ENCODE assay signal across 1 cellular context in the genomic region with DNA sequence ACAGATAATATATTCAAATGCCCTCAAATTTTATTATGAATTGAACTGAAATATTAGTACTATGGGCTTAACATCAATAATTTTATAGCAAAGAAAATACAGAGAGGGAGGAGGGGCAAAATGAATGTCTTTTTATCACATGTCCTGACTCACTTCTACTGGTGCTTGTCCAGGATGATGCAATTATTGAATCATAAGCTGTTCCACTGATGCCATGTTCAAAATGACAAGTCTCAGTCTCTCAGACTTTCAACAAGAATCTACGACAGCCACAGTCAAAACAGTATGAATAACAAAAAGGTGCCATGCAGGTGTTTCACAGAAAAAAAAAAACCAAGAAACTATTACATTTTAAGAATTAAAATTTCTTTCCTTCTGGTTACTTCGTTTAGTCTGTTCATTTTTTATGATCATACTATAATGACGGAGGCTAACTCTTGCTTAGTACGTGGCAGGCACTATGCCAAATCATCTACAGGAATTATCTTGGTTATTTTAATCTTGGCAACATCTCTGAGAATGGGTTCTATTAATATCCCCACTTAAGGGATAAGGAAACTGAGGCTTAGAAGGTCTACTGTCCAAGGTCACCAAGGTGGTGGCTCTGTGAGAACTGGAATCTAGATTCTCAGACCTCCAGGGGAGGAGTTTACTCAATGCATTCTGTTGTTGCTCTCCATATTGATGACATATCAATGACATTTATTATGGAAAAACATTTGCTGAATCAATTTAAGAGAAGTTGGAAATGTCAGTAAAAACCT.
TF ChIP-seq lines count a peak whose summit lies in the region.

No MANE protein-coding gene starts in this region.

TF ChIP-seq in SK-N-SH, 30 proteins besides CTCF, POLR2A, EP300 and RAD21 (continued from another document):
- no peak for TF ChIP-seq FOXJ3 (CRISPR knock-in tag; IDR thresholded peaks at IDR 0.05)
- no peak for TF ChIP-seq NRF1 (IDR thresholded peaks at IDR 0.05; ENCODE audit: low read depth, low read length)
- TF ChIP-seq, protein P1, sequence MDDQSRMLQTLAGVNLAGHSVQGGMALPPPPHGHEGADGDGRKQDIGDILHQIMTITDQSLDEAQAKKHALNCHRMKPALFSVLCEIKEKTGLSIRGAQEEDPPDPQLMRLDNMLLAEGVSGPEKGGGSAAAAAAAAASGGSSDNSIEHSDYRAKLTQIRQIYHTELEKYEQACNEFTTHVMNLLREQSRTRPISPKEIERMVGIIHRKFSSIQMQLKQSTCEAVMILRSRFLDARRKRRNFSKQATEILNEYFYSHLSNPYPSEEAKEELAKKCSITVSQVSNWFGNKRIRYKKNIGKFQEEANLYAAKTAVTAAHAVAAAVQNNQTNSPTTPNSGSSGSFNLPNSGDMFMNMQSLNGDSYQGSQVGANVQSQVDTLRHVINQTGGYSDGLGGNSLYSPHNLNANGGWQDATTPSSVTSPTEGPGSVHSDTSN (IDR thresholded peaks at IDR 0.05), result peak; percentile 36; the same call in 1 of the 2 replicates
- TF ChIP-seq FOSL2 (IDR thresholded peaks at IDR 0.05; ENCODE audit: borderline replicate concordance, low read depth), result peak; percentile 44; the same call in 1 of the 2 replicates
- TF ChIP-seq, protein P2, sequence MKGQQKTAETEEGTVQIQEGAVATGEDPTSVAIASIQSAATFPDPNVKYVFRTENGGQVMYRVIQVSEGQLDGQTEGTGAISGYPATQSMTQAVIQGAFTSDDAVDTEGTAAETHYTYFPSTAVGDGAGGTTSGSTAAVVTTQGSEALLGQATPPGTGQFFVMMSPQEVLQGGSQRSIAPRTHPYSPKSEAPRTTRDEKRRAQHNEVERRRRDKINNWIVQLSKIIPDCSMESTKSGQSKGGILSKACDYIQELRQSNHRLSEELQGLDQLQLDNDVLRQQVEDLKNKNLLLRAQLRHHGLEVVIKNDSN (IDR thresholded peaks at IDR 0.05; ENCODE audit: borderline replicate concordance, low read depth), result peak; percentile 41; the same call in 1 of the 2 replicates
